8 cellular contexts compared by ENCODE assay signal in genomic region chr9:125632321-125633115, GRCh38.
DNase-seq lines count a peak whose midpoint lies in the region; ATAC-seq lines count a peak whose summit lies in the region.

No MANE protein-coding gene starts in this region.

- intact Hi-C loops in left ventricle myocardium superior (cut with micrococcal nuclease), result no loop called here

- no peak for DNase-seq in activated CD4-positive, CD25-positive, alpha-beta regulatory T cell treated with anti-CD3 and anti-CD28 coated beads, Interleukin-2, amount 50 U/mL, for 72 hours
- peak; percentile 57 for DNase-seq in HT-29 (ENCODE audit: low spot score)
- DNase-seq in SIG-M5 treated with dmso at 0.1 percent for 504 hours (lab: John Stamatoyannopoulos, UW; ENCODE audit: unreplicated experiment), result peak; percentile 88
- no peak for DNase-seq in left ventricle myocardium superior
- no peak for DNase-seq in T1000 (lab: John Stamatoyannopoulos, UW)
- no peak for DNase-seq in foreskin melanocyte

- ATAC-seq in activated CD4-positive, CD25-positive, alpha-beta regulatory T cell treated with anti-CD3 and anti-CD28 coated beads, Interleukin-2, amount 50 U/mL, for 24 hours, result peak; percentile 80 to 81
- ATAC-seq in GM21723 (IDR thresholded peaks at IDR 0.05; ENCODE audit: unreplicated experiment) (peak; percentile 57), left ventricle myocardium superior (peak; percentile 25)

Comparison
In these comparisons a context has a peak if more than half of its experiments do, and no peak if none do; other contexts are left out.
1. ATAC-seq: peak in every context shown above with its lines; median percentile 80 in activated CD4-positive, CD25-positive, alpha-beta regulatory T cell treated with anti-CD3 and anti-CD28 coated beads, Interleukin-2, amount 50 U/mL, for 24 hours; 57 in GM21723; 25 in left ventricle myocardium superior.
2. DNase-seq: peak in HT-29 (single experiment) and SIG-M5 treated with dmso at 0.1 percent for 504 hours (single experiment); none in activated CD4-positive, CD25-positive, alpha-beta regulatory T cell treated with anti-CD3 and anti-CD28 coated beads, Interleukin-2, amount 50 U/mL, for 72 hours (single experiment), left ventricle myocardium superior (single experiment), T1000 (single experiment) and foreskin melanocyte (single experiment).